Comparison of ENCODE assay signal across 16 cellular contexts in the genomic region with DNA sequence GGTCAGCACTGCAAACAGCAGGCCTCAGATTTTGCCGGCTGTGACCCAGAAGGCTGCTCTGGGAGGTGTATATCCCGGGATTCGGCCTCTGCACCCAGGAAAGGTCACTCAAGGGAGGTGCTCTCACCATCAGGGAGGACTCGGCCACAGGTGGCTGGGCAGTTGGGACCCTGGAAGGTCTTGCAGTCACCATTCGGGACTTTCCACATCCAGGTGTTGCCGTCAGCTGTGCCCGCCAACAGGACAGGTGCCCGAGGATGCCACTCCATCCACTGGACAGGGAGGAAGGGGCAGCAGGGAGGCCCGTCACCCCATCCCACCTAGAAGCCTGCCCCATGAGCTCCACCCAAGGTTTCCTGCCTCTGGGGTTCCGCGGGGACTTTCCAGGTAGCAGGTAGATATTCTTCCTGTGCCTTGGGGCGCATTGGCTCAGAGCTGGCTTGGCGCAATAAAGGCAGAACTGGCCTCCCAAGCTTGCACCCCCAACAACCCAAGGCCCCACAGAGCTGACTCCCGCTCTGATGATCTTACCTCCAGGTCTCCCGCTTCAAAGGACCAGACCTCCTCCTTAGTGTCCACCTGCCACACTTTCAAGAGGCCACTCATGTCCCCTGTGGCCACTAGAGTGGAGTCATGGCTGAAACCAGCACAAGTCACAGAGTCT.
"Had no signal": no experiment of that assay in that cellular context is flagged by ENCODE, and none has a peak within 500 bp of the region (broad histone marks: within the 10 kb centered on the region; RNA-seq: fewer than 3 reads in every experiment).

No MANE protein-coding gene starts in this region.

- DNase-seq: activated CD8-positive, alpha-beta memory T cell treated with anti-CD3 and anti-CD28 coated beads, Interleukin-2, amount 50 U/mL, for 4 hours; activated naive CD4-positive, alpha-beta T cell treated with anti-CD3 and anti-CD28 coated beads, Interleukin-2, amount 50 U/mL, for 16 hours; amygdala; esophagus squamous epithelium; foreskin fibroblast; glutamatergic neuron; immature natural killer cell; left cardiac atrium; lower lobe of right lung; naive B cell; nucleus accumbens; stimulated activated CD4-positive, alpha-beta T cell treated with anti-CD3 and anti-CD28 coated beads, Interleukin-12 subunit alpha, Interleukin-12 subunit beta, amount 100 ng/mL, for 4 hours; stimulated activated naive CD4-positive, alpha-beta T cell treated with Interleukin-2 at 50 U/mL for 16 hours; upper lobe of left lung had no signal

- H3K27ac ChIP-seq: esophagus squamous epithelium, lower lobe of right lung, prostate gland, right lobe of liver had no signal

- H3K27me3 Mint-ChIP-seq: naive B cell had no signal

- H3K9me3 Mint-ChIP-seq: immature natural killer cell, naive B cell had no signal

- H3K27me3 ChIP-seq: esophagus squamous epithelium, right lobe of liver, upper lobe of left lung had no signal

- H3K4me3 ChIP-seq: esophagus squamous epithelium, lower lobe of right lung, prostate gland, right lobe of liver, upper lobe of left lung had no signal

- ATAC-seq: left cardiac atrium, lower lobe of right lung, right lobe of liver had no signal

- H3K9me3 ChIP-seq: esophagus squamous epithelium, lower lobe of right lung, prostate gland, right lobe of liver, upper lobe of left lung had no signal
